ENCODE assay signal across 8 cellular contexts in genomic region chr11:842370-843002, GRCh38. TPM values are rescaled to one million over a fixed set of nuclear protein-coding genes. Genes with fewer than 3 reads are reported as not detected.
DNase-seq lines count a peak whose midpoint lies in the region; ATAC-seq and TF ChIP-seq lines count a peak whose summit lies in the region.

Gene POLR2L (minus strand): TSS chr11:842529. CDS start chr11:842508, 21 bp downstream.
Gene TSPAN4 (plus strand): TSS chr11:842852. CDS start chr11:850305, 7,453 bp downstream.

- under 1% methylated on average over 87 of the region's 87 CpGs for WGBS in liver

- ATAC-seq in GM19023 (IDR thresholded peaks at IDR 0.05; ENCODE audit: unreplicated experiment) (peak; percentile 68), HG03159 (IDR thresholded peaks at IDR 0.05; ENCODE audit: unreplicated experiment) (peak; percentile 65)

- no peak for TF ChIP-seq RAD21 in liver (IDR thresholded peaks at IDR 0.05)

- H3K4me3 ChIP-seq in AG10803 (ENCODE audit: low read length): peak within 1 kb of the TSS; percentile 94
- H3K4me3 ChIP-seq in liver (ENCODE audit: low read depth in 1 of 3, low read length in 3 of 3): peak within 1 kb of the TSS; percentile 96 to 100 (median 97)

- H3K36me3 ChIP-seq in liver (ENCODE audit: control insufficient read depth in 4 of 4, insufficient read depth in 3 of 4, low read depth in 1 of 4, low read length in 3 of 4): peaks cover 2 to 20% (median 7%) of the 10 kb centered on the region in 4 donors

- no peak for TF ChIP-seq CTCF in AG10803 (conservative IDR thresholded peaks at IDR 0.05; ENCODE audit: low read length)
- TF ChIP-seq CTCF in liver (IDR thresholded peaks at IDR 0.05; ENCODE audit: low read depth, low read length, missing input control): no peak

- H3K27me3 ChIP-seq in liver (ENCODE audit: control insufficient read depth in 4 of 4, insufficient read depth in 4 of 4, low read length in 3 of 4): no peaks in the 10 kb centered on the region

- DNase-seq in AG10803 (ENCODE audit: low read depth): peak; percentile 88
- DNase-seq in NCI-H510A treated with DMSO at 0.1 percent for 48 hours (lab: John Stamatoyannopoulos, UW): peak; percentile 56
- peak; percentile 88 to 91 for DNase-seq in activated CD4-positive, alpha-beta T cell treated with anti-CD3 and anti-CD28 coated beads, Interleukin-2, amount 50 U/mL, for 48 hours
- DNase-seq in dermis microvascular lymphatic vessel endothelial cell (ENCODE audit: low read depth in 2 of 2): peak; percentile 84 to 95
- peak; percentile 92 for DNase-seq in stimulated activated CD4-positive, alpha-beta T cell treated with anti-CD3 and anti-CD28 coated beads, Interleukin-4, amount 100 ng/mL, for 1 hour

- H3K4me1 ChIP-seq in liver (ENCODE audit: control insufficient read depth in 4 of 4, insufficient read depth in 4 of 4, low read length in 3 of 4): peaks cover 18 to 56% (median 34%) of the 10 kb centered on the region in 4 donors

- H3K27ac ChIP-seq in liver (ENCODE audit: low read depth in 1 of 2, low read length in 2 of 2): peak within 1 kb of the TSS; percentile 76 to 90

- H3K9ac ChIP-seq in liver (ENCODE audit: low read depth in 1 of 2, low read length in 2 of 2): peak within 1 kb of the TSS; percentile 69 to 89

- H3K9me3 ChIP-seq in liver (ENCODE audit: control insufficient read depth in 4 of 4, low read length in 3 of 4): no peaks in the 10 kb centered on the region

TF ChIP-seq in liver, 16 proteins besides CTCF, POLR2A, EP300 and RAD21:
- TF ChIP-seq MAX (IDR thresholded peaks at IDR 0.05) (peak; percentile 18), ZBTB33 (IDR thresholded peaks at IDR 0.05) (no peak)

RNA-seq across cellular contexts. Expression of gene POLR2L, which starts in this region (rescaled TPM):
- total RNA-seq in dermis microvascular lymphatic vessel endothelial cell: 200 and 256 TPM in 2 replicates
- 10 to 100 TPM; 28.1 to 60.4 TPM for total RNA-seq in liver
- 100 to 1,000 TPM; 152 to 230 TPM for polyA plus RNA-seq in liver

RNA-seq across cellular contexts. Expression of gene TSPAN4, which starts in this region (rescaled TPM):
- total RNA-seq in dermis microvascular lymphatic vessel endothelial cell: 73.4 and 118 TPM in 2 replicates
- total RNA-seq in liver: 10 to 100 TPM; 25.2 to 35.6 TPM
- 10 to 100 TPM; 16.5 to 38.1 TPM for polyA plus RNA-seq in liver

Comparison
In these comparisons a context has a peak if more than half of its experiments do, and no peak if none do; other contexts are left out.
1. Peak in every context shown above with its lines: DNase-seq, ATAC-seq, H3K4me3 ChIP-seq and H3K27ac ChIP-seq.